ENCODE assay signal across 23 cellular contexts in the genomic region with DNA sequence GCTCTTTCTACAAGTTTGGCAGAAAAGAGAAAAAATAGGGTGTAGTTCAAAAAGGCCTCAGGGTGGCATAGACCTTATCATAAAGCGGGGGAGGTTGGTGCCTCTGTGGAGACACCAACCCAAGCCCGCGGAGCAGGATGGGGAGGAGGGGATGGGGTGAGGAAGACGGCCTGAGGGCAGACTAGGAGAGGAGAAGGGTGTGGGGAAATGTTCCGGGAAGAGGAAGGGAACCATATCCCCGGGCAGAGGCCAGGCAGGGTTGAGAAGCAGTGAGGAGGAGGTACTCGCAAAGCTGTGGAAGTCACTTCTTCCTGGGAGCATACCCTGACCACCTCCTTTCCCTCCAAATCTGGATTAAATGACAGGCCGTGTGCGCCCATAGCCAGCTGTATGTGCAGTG. TPM values are rescaled to one million over a fixed set of nuclear protein-coding genes. Genes with fewer than 3 reads are reported as not detected.
A peak's percentile ranks its signal among the peaks of the same experiment; 100 is the strongest.
DNase-seq lines count a peak whose midpoint lies in the region; ATAC-seq and TF ChIP-seq lines count a peak whose summit lies in the region.
"Had no signal": no experiment of that assay in that cellular context is flagged by ENCODE, and none has a peak within 500 bp of the region (broad histone marks: within the 10 kb centered on the region; RNA-seq: fewer than 3 reads in every experiment).

No MANE protein-coding gene starts in this region.

- no peaks in the 10 kb centered on the region for H3K27me3 ChIP-seq in KMS-11 (ENCODE audit: insufficient read depth, low read depth)
- H3K27me3 ChIP-seq in spleen (replicated peaks in 1 of 7) = no peaks in the 10 kb centered on the region
- H3K27me3 ChIP-seq in osteoblast (ENCODE audit: insufficient read depth, low read length) = peaks cover 30% of the 10 kb centered on the region
- H3K27me3 ChIP-seq: vagina had no signal

- DNase-seq in UCSD-AML1 (lab: John Stamatoyannopoulos, UW; ENCODE audit: unreplicated experiment) (peak; percentile 38), left lobe of liver (ENCODE audit: low spot score) (no peak), spleen (peak; percentile 34), NOMO-1 treated with DMSO at 0.1 percent for 48 hours (lab: John Stamatoyannopoulos, UW; ENCODE audit: unreplicated experiment) (no peak), AG20443 (ENCODE audit: low spot score) (no peak), osteoblast (ENCODE audit: insufficient read length, low spot score, missing footprints) (no peak)
- DNase-seq: activated CD4-positive, alpha-beta T cell treated with anti-CD3 and anti-CD28 coated beads, Interleukin-2, amount 10 ng/mL, durations not matched to agents 24 days and 14 days; activated naive CD4-positive, alpha-beta T cell; activated T-cell treated with anti-CD3 and anti-CD28 coated beads, Interleukin-2, amount 50 U/mL, for 4 hours; effector CD8-positive, alpha-beta T cell; foreskin fibroblast; immature natural killer cell; NCI-H1417 treated with DMSO at 0.1 percent for 48 hours; NCI-H524; small intestine had no signal

- H3K79me2 ChIP-seq in KMS-11 (ENCODE audit: insufficient read depth, low read depth) = no peaks in the 10 kb centered on the region
- no peaks in the 10 kb centered on the region for H3K79me2 ChIP-seq in osteoblast (ENCODE audit: insufficient read depth, low read length)

- H3K4me3 ChIP-seq in KMS-11 (IDR thresholded peaks at IDR 0.05; ENCODE audit: insufficient read depth, low read depth, low read length) (peak overlapping the region; percentile 28), spleen (no peak overlapping the region), osteoblast (ENCODE audit: insufficient read depth, low read length) (no peak overlapping the region)
- H3K4me3 ChIP-seq: HAP-1, psoas muscle, vagina had no signal

- no peaks in the 10 kb centered on the region for H3K36me3 ChIP-seq in KMS-11 (ENCODE audit: insufficient read depth)
- no peaks in the 10 kb centered on the region for H3K36me3 ChIP-seq in spleen
- no peaks in the 10 kb centered on the region for H3K36me3 ChIP-seq in osteoblast (ENCODE audit: insufficient read depth, low read length)
- H3K36me3 ChIP-seq: HAP-1, vagina had no signal

- no peaks in the 10 kb centered on the region for H4K20me1 ChIP-seq in KMS-11 (ENCODE audit: insufficient read depth)
- no peaks in the 10 kb centered on the region for H4K20me1 ChIP-seq in osteoblast (ENCODE audit: insufficient read depth, low read length)

- intact Hi-C loops in spleen (cut with DNase I; ENCODE audit: low total_unique reads) = no loop called here

- H3K27ac ChIP-seq in KMS-11 (peak overlapping the region; percentile 33), spleen (peak overlapping the region in 5 of 8 donors; percentile 41 to 64 (median 60)), osteoblast (ENCODE audit: low read depth, low read length) (no peak overlapping the region)
- H3K27ac ChIP-seq: psoas muscle, vagina had no signal

- TF ChIP-seq CTCF in KMS-11 (conservative IDR thresholded peaks at IDR 0.05; ENCODE audit: low read depth, low read length) (no peak), spleen (IDR thresholded peaks at IDR 0.05 in 8 of 11, conservative IDR thresholded peaks at IDR 0.05 in 3 of 11) (no peak), osteoblast (IDR thresholded peaks at IDR 0.05; ENCODE audit: extremely low read depth, low read depth, low read length) (no peak)

- ATAC-seq in left lobe of liver = peak; percentile 46
- ATAC-seq: activated T-cell treated with anti-CD3 and anti-CD28 coated beads, Interleukin-2, amount 50 U/mL, for 4 hours; psoas muscle had no signal

- H2AFZ ChIP-seq in KMS-11 (ENCODE audit: low read depth) (peak overlapping the region; percentile 44; the same call in 1 of the 2 replicates), osteoblast (ENCODE audit: low read length) (no peak overlapping the region)

- H3K9me3 ChIP-seq in spleen (no peaks in the 10 kb centered on the region), osteoblast (ENCODE audit: low read depth, low read length) (no peaks in the 10 kb centered on the region)
- H3K9me3 ChIP-seq: HAP-1, psoas muscle, vagina had no signal

- TF ChIP-seq POLR2A in spleen (IDR thresholded peaks at IDR 0.05) = no peak

- peak overlapping the region; percentile 2; the same call in 1 of the 2 replicates for H3K9ac ChIP-seq in KMS-11

- WGBS in spleen, 5 donors = 70 to 82% (median 75%) methylated on average over 9 of the region's 9 CpGs

- H3K4me1 ChIP-seq in KMS-11 (ENCODE audit: low read depth, poor library complexity, severe bottlenecking) = peaks cover 52% of the 10 kb centered on the region
- peaks cover 3 to 29% (median 9%) of the 10 kb centered on the region in 6 donors for H3K4me1 ChIP-seq in spleen
- no peaks in the 10 kb centered on the region for H3K4me1 ChIP-seq in osteoblast (ENCODE audit: insufficient read depth, low read length)
- H3K4me1 ChIP-seq: HAP-1, psoas muscle had no signal

- H3K4me2 ChIP-seq in KMS-11 (peak overlapping the region; percentile 62), osteoblast (ENCODE audit: insufficient read depth, low read length) (no peak overlapping the region)

RNA-seq across cellular contexts. Expression of a gene that starts 17.4 kb away (rescaled TPM):
- total RNA-seq in left lobe of liver (5.4 TPM), spleen (10 to 100 TPM; 25.0 to 54.7 (median 35.7) TPM), osteoblast (not detected in 2 replicates)
- 10 to 100 TPM in 2 of 3 donors, 1 to 10 TPM in 1; 8.2 to 20.5 (median 14.0) TPM for polyA plus RNA-seq in spleen
- total RNA-seq: activated CD4-positive, alpha-beta T cell treated with anti-CD3 and anti-CD28 coated beads, Interleukin-2, amount 10 ng/mL, durations not matched to agents 24 days and 14 days; T-helper 1 cell treated with Interleukin-12 subunit alpha and Interleukin-12 subunit beta and Interleukin-4 antibody, amounts not matched to agents 30 ng/mL and 1 ng/mL, for 36 hours had no signal
- polyA plus RNA-seq: IgD-negative memory B cell had no signal

RNA-seq across cellular contexts. Expression of a gene that starts 17.6 kb away (rescaled TPM):
- total RNA-seq in left lobe of liver (2.2 TPM), spleen (10 to 100 TPM in 2 of 7 donors, 1 to 10 TPM in 5; 2.4 to 14.0 (median 8.3) TPM), osteoblast (not detected in 2 replicates)
- polyA plus RNA-seq in spleen = 10 to 100 TPM in 2 of 3 donors, 1 to 10 TPM in 1; 4.9 to 12.8 (median 12.0) TPM
- total RNA-seq: activated CD4-positive, alpha-beta T cell treated with anti-CD3 and anti-CD28 coated beads, Interleukin-2, amount 10 ng/mL, durations not matched to agents 24 days and 14 days; activated T-cell treated with anti-CD3 and anti-CD28 coated beads, Interleukin-2, amount 50 U/mL, for 4 hours; SK-MEL-5; T-helper 1 cell treated with Interleukin-12 subunit alpha and Interleukin-12 subunit beta and Interleukin-4 antibody, amounts not matched to agents 30 ng/mL and 1 ng/mL, for 36 hours had no signal
- polyA plus RNA-seq: IgD-negative memory B cell, immature natural killer cell had no signal

RNA-seq across cellular contexts. Expression of a gene that starts 38.8 kb away (rescaled TPM):
- total RNA-seq in left lobe of liver (35.4 TPM), spleen (100 to 1,000 TPM in 2 of 7 donors, 10 to 100 TPM in 5; 45.0 to 119 (median 95.1) TPM), osteoblast (27.9 and 28.6 TPM in 2 replicates)
- polyA plus RNA-seq in spleen = 10 to 100 TPM; 25.8 to 40.3 (median 30.0) TPM

RNA-seq across cellular contexts. Expression of a gene that starts 47.9 kb away (rescaled TPM):
- 0.10 TPM for total RNA-seq in left lobe of liver
- total RNA-seq in spleen = under 1 TPM in 2 of 7 donors, not detected in 5; 0.18 to 0.32 TPM
- polyA plus RNA-seq in spleen = under 1 TPM in 1 of 3 donors, not detected in 2; 0.03 TPM
- under 0.01 TPM in 1 of 2 replicates, not detected in the other for total RNA-seq in osteoblast
- total RNA-seq: subcutaneous adipose tissue; T-helper 1 cell treated with Interleukin-12 subunit alpha and Interleukin-12 subunit beta and Interleukin-4 antibody, amounts not matched to agents 30 ng/mL and 1 ng/mL, for 36 hours had no signal

Comparison
In these comparisons a context has a peak if more than half of its experiments do, and no peak if none do; other contexts are left out.
1. DNase-seq: peak in UCSD-AML1 (single experiment) and spleen (single experiment); none in left lobe of liver (single experiment), NOMO-1 treated with DMSO at 0.1 percent for 48 hours (single experiment), AG20443 (single experiment) and osteoblast (single experiment).